Comparison of ENCODE assay signal across 8 cellular contexts in the genomic region with DNA sequence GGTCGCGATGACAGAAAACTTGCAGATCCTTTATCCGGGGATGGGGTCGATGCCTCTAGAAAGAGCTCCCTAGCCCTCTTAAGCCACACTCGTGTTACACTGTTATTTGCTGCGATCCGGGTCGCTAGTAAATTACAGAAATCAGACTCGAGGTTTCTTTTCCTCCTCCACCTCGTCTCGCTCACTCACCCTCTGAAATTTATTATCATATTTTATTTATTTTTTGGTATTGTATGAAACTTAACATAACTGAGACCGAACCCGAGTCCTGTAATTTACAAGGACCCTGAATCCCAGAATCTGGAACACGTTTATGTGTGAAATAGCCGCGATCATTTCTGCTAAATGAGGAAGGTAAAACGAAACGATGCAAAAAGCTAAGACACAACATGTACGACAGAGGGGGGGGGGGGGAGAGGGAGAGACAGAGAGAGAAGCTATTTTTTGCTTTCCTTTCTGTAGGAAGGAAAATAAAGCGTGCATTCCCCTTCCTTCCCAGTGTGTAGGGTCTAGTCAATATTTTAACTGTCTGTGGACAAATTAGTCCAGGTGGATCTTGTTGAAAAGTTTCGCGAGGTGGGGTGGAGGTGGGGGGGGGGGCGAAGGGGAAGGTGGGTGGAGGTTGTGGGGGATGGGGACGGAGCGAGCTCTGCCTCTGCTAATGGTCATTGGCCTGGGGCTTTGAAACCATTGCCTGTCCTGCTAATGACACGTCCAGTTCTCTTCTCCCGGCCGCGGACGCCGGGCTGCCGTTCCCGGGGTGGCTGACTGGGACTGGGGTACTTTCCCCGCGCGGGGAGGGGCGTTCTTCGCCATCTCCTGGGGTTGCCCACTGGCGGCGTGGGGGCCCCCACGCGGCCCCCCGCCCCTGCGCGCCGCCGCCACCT. TPM values are rescaled to one million over a fixed set of nuclear protein-coding genes. Genes with fewer than 3 reads are reported as not detected.
A peak's percentile ranks its signal among the peaks of the same experiment; 100 is the strongest.
DNase-seq lines count a peak whose midpoint lies in the region; ATAC-seq and TF ChIP-seq lines count a peak whose summit lies in the region.

No MANE protein-coding gene starts in this region.

- H3K27ac ChIP-seq in A673 (ENCODE audit: low read depth, low read length, poor library complexity, severe bottlenecking) (peak overlapping the region; percentile 87), Peyer's patch (peak overlapping the region; percentile 90 to 97 (median 96)), suprapubic skin (peak overlapping the region; percentile 87)

- TF ChIP-seq POLR2A in GM18951 (IDR thresholded peaks at IDR 0.05; ENCODE audit: extremely low read depth, insufficient read depth, insufficient read length) (peak; percentile 50), Peyer's patch (IDR thresholded peaks at IDR 0.05) (no peak), suprapubic skin (IDR thresholded peaks at IDR 0.05) (no peak)

- no peak for TF ChIP-seq EP300 in suprapubic skin (IDR thresholded peaks at IDR 0.05)

- intact Hi-C loops in A673 (cut with micrococcal nuclease; ENCODE audit: unreplicated experiment): loop anchor here (5.0 to 10.0 kb wide), 2 partner anchors 92 to 280 kb away; no protein-coding TSS in a partner anchor
- intact Hi-C loops in natural killer cell (cut with micrococcal nuclease): loop anchor here (2.0 to 10.0 kb wide), 3 partner anchors 74 to 600 kb away; no protein-coding TSS in a partner anchor

- no peaks in the 10 kb centered on the region for H3K36me3 Mint-ChIP-seq in natural killer cell

- in situ Hi-C loops in GM18951 (cut with MboI; ENCODE audit: low sequenced_read_pairs, unreplicated experiment): no loop called here

- H3K27me3 ChIP-seq in A673 (replicated peaks; ENCODE audit: insufficient read depth, low read depth, low read length, poor library complexity): no peaks in the 10 kb centered on the region
- no peaks in the 10 kb centered on the region for H3K27me3 ChIP-seq in Peyer's patch
- no peaks in the 10 kb centered on the region for H3K27me3 ChIP-seq in suprapubic skin

- TF ChIP-seq CTCF in A673 (conservative IDR thresholded peaks at IDR 0.05; ENCODE audit: low read depth, low read length): no peak
- TF ChIP-seq CTCF in Peyer's patch (IDR thresholded peaks at IDR 0.05): no peak
- no peak for TF ChIP-seq CTCF in fibroblast of the aortic adventitia (IDR thresholded peaks at IDR 0.05; ENCODE audit: insufficient read depth, low read length)
- no peak for TF ChIP-seq CTCF in natural killer cell (IDR thresholded peaks at IDR 0.05)
- TF ChIP-seq CTCF in suprapubic skin (IDR thresholded peaks at IDR 0.05): no peak

- H3K4me3 ChIP-seq in A673 (ENCODE audit: low read depth, low read length, poor library complexity, severe bottlenecking) (peak overlapping the region; percentile 93), Peyer's patch (peak overlapping the region; percentile 81 to 95 (median 92)), fibroblast of the aortic adventitia (ENCODE audit: low read depth, low read length) (peak overlapping the region; percentile 87), suprapubic skin (peak overlapping the region; percentile 93)

- POLR2A ChIA-PET in A673 (lab: Charles Lee; ENCODE audit: low non-redundant PET): no interaction called here

- CTCF ChIA-PET in A673 (lab: Charles Lee): interaction anchor here (1.0 kb wide), 1 partner anchor 253 kb away, joined by 4 read pairs; no protein-coding TSS in a partner anchor

- H3K4me1 ChIP-seq in A673 (ENCODE audit: insufficient read depth, low read length, poor library complexity, severe bottlenecking) (peaks cover 3% of the 10 kb centered on the region), Peyer's patch (peaks cover 0 to 12% (median 3%) of the 10 kb centered on the region in 4 donors), suprapubic skin (peaks cover 14% of the 10 kb centered on the region)

- peak overlapping the region; percentile 99 for H3K4me3 Mint-ChIP-seq in natural killer cell

- peaks cover 20 to 32% of the 10 kb centered on the region in 2 donors for H3K4me1 Mint-ChIP-seq in natural killer cell

- WGBS in suprapubic skin: under 1% methylated on average over 25 of the region's 47 CpGs

- H3K27ac Mint-ChIP-seq in natural killer cell: peak overlapping the region; percentile 86 to 88

- BruUV-seq in A673 (replicated peaks; lab: Mats Ljungman, UMichigan): no TSS peak

- no peaks in the 10 kb centered on the region for H3K9me3 ChIP-seq in A673 (ENCODE audit: low read depth, low read length, poor library complexity, severe bottlenecking)
- H3K9me3 ChIP-seq in Peyer's patch: no peaks in the 10 kb centered on the region
- no peaks in the 10 kb centered on the region for H3K9me3 ChIP-seq in suprapubic skin

- H3K9me3 Mint-ChIP-seq in natural killer cell: no peaks in the 10 kb centered on the region

- no peaks in the 10 kb centered on the region for H3K36me3 ChIP-seq in A673 (ENCODE audit: insufficient read depth, low read length, poor library complexity, severe bottlenecking)
- H3K36me3 ChIP-seq in Peyer's patch: no peaks in the 10 kb centered on the region
- no peaks in the 10 kb centered on the region for H3K36me3 ChIP-seq in suprapubic skin

- ATAC-seq in natural killer cell: peak; percentile 12 to 30 (median 26)
- no peak for ATAC-seq in GM19397 (IDR thresholded peaks at IDR 0.05; ENCODE audit: unreplicated experiment)

- H3K27me3 Mint-ChIP-seq in natural killer cell (ENCODE audit: low read depth in 2 of 2): no peaks in the 10 kb centered on the region

- DNase-seq in A673 (ENCODE audit: low spot score) (peak; percentile 44), Peyer's patch (peak in 2 of 3 donors; percentile 47 to 68), fibroblast of the aortic adventitia (ENCODE audit: low read depth) (peak; percentile 34), natural killer cell (peak; percentile 56), suprapubic skin (ENCODE audit: low spot score in 2 of 2) (peak in 1 of 2 donors; percentile 71)
- peak; percentile 30 for DNase-seq in activated effector memory CD4-positive, alpha-beta T cell treated with Interleukin-2 at 50 U/mL for 16 hours

RNA-seq across cellular contexts. Expression of a gene that starts 1.7 kb away (rescaled TPM):
- total RNA-seq in A673 (2021) (28.9 and 37.7 TPM in 2 replicates), Peyer's patch (10 to 100 TPM; 33.0 to 46.3 (median 36.7) TPM), fibroblast of the aortic adventitia (ENCODE audit: low replicate concordance) (77.8 and 81.8 TPM in 2 replicates), natural killer cell (10 to 100 TPM; 80.0 to 87.1 (median 83.4) TPM), suprapubic skin (10 to 100 TPM; 24.2 to 68.7 (median 38.0) TPM)
